ENCODE assay signal across 8 cellular contexts in the genomic region with DNA sequence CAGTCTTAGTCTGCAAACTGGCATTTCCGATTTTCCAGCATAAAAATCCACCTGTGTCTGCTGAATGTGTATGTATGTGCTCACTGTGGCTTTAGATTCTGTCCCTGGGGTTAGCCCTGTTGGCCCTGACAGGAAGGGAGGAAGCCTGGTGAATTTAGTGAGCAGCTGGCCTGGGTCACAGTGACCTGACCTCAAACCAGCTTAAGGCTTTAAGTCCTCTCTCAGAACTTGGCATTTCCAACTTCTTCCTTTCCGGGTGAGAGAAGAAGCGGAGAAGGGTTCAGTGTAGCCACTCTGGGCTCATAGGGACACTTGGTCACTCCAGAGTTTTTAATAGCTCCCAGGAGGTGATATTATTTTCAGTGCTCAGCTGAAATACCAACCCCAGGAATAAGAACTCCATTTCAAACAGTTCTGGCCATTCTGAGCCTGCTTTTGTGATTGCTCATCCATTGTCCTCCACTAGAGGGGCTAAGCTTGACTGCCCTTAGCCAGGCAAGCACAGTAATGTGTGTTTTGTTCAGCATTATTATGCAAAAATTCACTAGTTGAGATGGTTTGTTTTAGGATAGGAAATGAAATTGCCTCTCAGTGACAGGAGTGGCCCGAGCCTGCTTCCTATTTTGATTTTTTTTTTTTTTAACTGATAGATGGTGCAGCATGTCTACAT. TPM values are rescaled to one million over a fixed set of nuclear protein-coding genes. Genes with fewer than 3 reads are reported as not detected.
DNase-seq lines count a peak whose midpoint lies in the region; ATAC-seq and TF ChIP-seq lines count a peak whose summit lies in the region.

No MANE protein-coding gene starts in this region.

- intact Hi-C loops in Right ventricle myocardium inferior (cut with DNase I): loop anchor here (5.0 kb wide), 1 partner anchor 144 kb away; no protein-coding TSS in a partner anchor

- peak overlapping the region in 1 of 2 donors; percentile 27 for H3K27ac ChIP-seq in right atrium auricular region

- H3K27me3 ChIP-seq in right atrium auricular region: no peaks in the 10 kb centered on the region

- in situ Hi-C loops in SK-MEL-5 (cut with HindIII; ENCODE audit: low pct_unique_long_range_greater_than_20kb, low sequenced_read_pairs): no loop called here

- DNase-seq in Right ventricle myocardium inferior (ENCODE audit: missing footprints) (no peak), right atrium auricular region (ENCODE audit: low spot score) (no peak), SK-MEL-5 (ENCODE audit: low read depth, low spot score) (peak; percentile 31), foreskin melanocyte (peak; percentile 15), skeletal muscle cell (ENCODE audit: low read depth) (peak; percentile 27)
- no peak for DNase-seq in activated CD4-positive, alpha-beta T cell treated with anti-CD3 and anti-CD28 coated beads, Interleukin-2, amount 50 U/mL, for 4 hours

- peaks cover 28% of the 10 kb centered on the region for H3K36me3 ChIP-seq in right atrium auricular region

- no peaks in the 10 kb centered on the region for H3K9me3 ChIP-seq in right atrium auricular region

- peak in 1 of 2 donors; percentile 58 for TF ChIP-seq CTCF in right atrium auricular region (IDR thresholded peaks at IDR 0.05)

- H3K4me3 ChIP-seq in right atrium auricular region (no peak overlapping the region), skeletal muscle cell (ENCODE audit: low read depth, low read length) (no peak overlapping the region)

- peaks cover 0 to 32% of the 10 kb centered on the region in 2 donors for H3K4me1 ChIP-seq in right atrium auricular region

- peak; percentile 17 for ATAC-seq in Right ventricle myocardium inferior
- no peak for ATAC-seq in HG03108 (IDR thresholded peaks at IDR 0.05; ENCODE audit: unreplicated experiment)
- ATAC-seq in HG03045 (IDR thresholded peaks at IDR 0.05; ENCODE audit: unreplicated experiment): no peak

RNA-seq across cellular contexts. Expression of a gene that starts 2.5 kb away (rescaled TPM):
- 13.8 TPM for total RNA-seq in Right ventricle myocardium inferior
- total RNA-seq in right atrium auricular region: 10 to 100 TPM; 22.4 to 28.6 TPM
- 0.16 TPM in 1 of 2 replicates, not detected in the other for total RNA-seq in SK-MEL-5 (2014; rRNA removed; shearing (Covaris generic))
- 0.18 and 0.42 TPM in 2 replicates for polyA plus RNA-seq in SK-MEL-5 (2015; cell fraction: cytosol; rRNA removed)
- polyA plus RNA-seq in SK-MEL-5 (2015; cell fraction: nucleus; rRNA removed): 0.23 and 0.39 TPM in 2 replicates

RNA-seq across cellular contexts. Expression of a gene that starts 47.6 kb away (rescaled TPM):
- total RNA-seq in Right ventricle myocardium inferior (50.3 TPM), right atrium auricular region (10 to 100 TPM; 50.1 to 58.1 TPM)
- total RNA-seq in SK-MEL-5 (2014; rRNA removed; shearing (Covaris generic)): 11.4 and 12.7 TPM in 2 replicates
- polyA plus RNA-seq in SK-MEL-5 (2015; cell fraction: cytosol; rRNA removed): 15.6 and 20.0 TPM in 2 replicates
- 24.0 and 24.3 TPM in 2 replicates for polyA plus RNA-seq in SK-MEL-5 (2015; cell fraction: nucleus; rRNA removed)

Comparison
In these comparisons a context has a peak if more than half of its experiments do, and no peak if none do; other contexts are left out.
1. DNase-seq: peak in SK-MEL-5 (single experiment), foreskin melanocyte (single experiment) and skeletal muscle cell (single experiment); none in Right ventricle myocardium inferior (single experiment), right atrium auricular region (single experiment) and activated CD4-positive, alpha-beta T cell treated with anti-CD3 and anti-CD28 coated beads, Interleukin-2, amount 50 U/mL, for 4 hours (0 of 2).
2. RNA of a gene that starts 2.5 kb away (total RNA-seq): 22.4 to 28.6 TPM in right atrium auricular region and 13.8 TPM in Right ventricle myocardium inferior (single experiment); 0.16 TPM in SK-MEL-5; every median in the first group is over 10 times any median in the second.